Comparison of ENCODE assay signal across 9 cellular contexts in the genomic region with DNA sequence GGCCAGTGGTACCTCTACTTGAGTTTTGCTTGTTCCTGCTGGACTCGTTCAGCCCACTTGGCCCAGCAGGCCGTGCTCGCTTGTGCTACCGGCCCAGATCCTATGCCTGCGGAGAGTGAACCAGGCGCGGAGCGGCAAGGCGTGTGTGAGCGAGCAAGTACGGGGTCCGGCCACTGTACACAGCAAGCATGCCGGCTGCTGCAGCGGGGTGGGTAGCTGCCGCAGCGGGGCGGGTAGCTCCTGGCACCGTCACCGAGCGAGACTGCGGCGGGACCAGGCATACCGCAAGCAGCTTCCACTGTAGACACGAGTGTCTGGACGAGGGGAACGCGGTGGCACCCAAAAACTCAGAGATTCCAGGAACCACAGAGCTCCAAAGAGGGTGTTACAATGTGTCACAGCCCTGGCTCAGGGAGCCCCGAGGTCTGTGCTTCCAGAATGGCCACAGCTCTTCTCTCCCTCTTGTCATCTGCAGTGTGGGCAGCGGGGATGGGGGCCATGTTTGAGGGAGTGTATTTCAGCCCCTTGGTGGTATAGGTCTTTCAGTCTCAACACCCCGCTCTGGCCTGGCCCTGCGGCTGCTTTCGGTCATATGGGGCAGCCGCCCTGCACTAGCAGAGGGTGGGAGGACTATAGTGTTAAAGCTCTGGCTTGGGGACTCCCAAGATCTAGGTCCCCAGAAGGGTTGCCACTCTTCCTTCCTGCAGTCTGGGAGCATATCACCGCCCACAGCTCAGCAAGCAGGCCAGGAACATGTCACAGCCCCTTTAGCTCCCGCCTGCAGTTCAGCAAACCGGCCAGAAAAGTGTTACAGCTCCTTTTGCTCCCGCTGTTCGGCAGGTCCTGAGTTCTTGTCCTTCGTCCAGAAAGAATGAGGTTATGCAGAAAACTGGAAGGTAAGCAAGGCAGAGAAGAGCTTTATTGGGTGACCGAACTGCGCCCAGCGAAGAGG. TPM values are rescaled to one million over a fixed set of nuclear protein-coding genes. Genes with fewer than 3 reads are reported as not detected.
DNase-seq lines count a peak whose midpoint lies in the region; ATAC-seq and TF ChIP-seq lines count a peak whose summit lies in the region.
"Had no signal": no experiment of that assay in that cellular context is flagged by ENCODE, and none has a peak within 500 bp of the region (broad histone marks: within the 10 kb centered on the region; RNA-seq: fewer than 3 reads in every experiment).

No MANE protein-coding gene starts in this region.

- intact Hi-C loops in mammary epithelial cell (cut with micrococcal nuclease), result no loop called here
- intact Hi-C loops in tibial artery (cut with DNase I; ENCODE audit: low total_unique reads), result no loop called here

- no peaks in the 10 kb centered on the region for H3K36me3 ChIP-seq in mammary epithelial cell (ENCODE audit: insufficient read depth, low read length)
- no peaks in the 10 kb centered on the region for H3K36me3 ChIP-seq in tibial artery

- H3K27ac ChIP-seq in mammary epithelial cell (ENCODE audit: insufficient read depth, low read depth, low read length), result no peak overlapping the region
- peak overlapping the region in 1 of 2 donors; percentile 5 for H3K27ac ChIP-seq in tibial artery

- H3K4me3 ChIP-seq in mammary epithelial cell (replicated peaks in 1 of 3; ENCODE audit: insufficient read depth in 1 of 3, low read depth in 2 of 3, low read length in 3 of 3), result peak overlapping the region in 1 of 3 experiments; percentile 7
- peak overlapping the region; percentile 34 to 40 for H3K4me3 ChIP-seq in tibial artery

- no peaks in the 10 kb centered on the region for H3K36me3 Mint-ChIP-seq in memory B cell
- H3K36me3 Mint-ChIP-seq: CD4-positive, alpha-beta memory T cell had no signal

- in situ Hi-C loops in mammary epithelial cell (cut with MboI; ENCODE audit: low sequenced_read_pairs in 2 of 2), result loop anchor here in 1 of 2 donors (10.0 kb wide), 1 partner anchor 300 kb away; no protein-coding TSS in a partner anchor

- dilution Hi-C loops in mammary epithelial cell (cut with HindIII; ENCODE audit: low sequenced_read_pairs), result no loop called here

- H3K27me3 ChIP-seq in mammary epithelial cell (ENCODE audit: insufficient read depth, low read length), result no peaks in the 10 kb centered on the region
- H3K27me3 ChIP-seq in tibial artery, result no peaks in the 10 kb centered on the region

- no peaks in the 10 kb centered on the region for H4K20me1 ChIP-seq in mammary epithelial cell (ENCODE audit: insufficient read depth, low read length)

- peak overlapping the region; percentile 39 for H3K4me3 Mint-ChIP-seq in memory B cell

- BruUV-seq in mammary epithelial cell (replicated peaks; lab: Mats Ljungman, UMichigan), result no TSS peak

- CTCF ChIA-PET in mammary epithelial cell (lab: Charles Lee; ENCODE audit: low non-redundant PET), result no interaction called here

- TF ChIP-seq CTCF in mammary epithelial cell (conservative IDR thresholded peaks at IDR 0.05 in 1 of 2, IDR thresholded peaks at IDR 0.05 in 1 of 2; ENCODE audit: extremely low read depth in 1 of 2, insufficient read depth in 1 of 2, low read depth in 1 of 2, low read length in 2 of 2) (no peak), tibial artery (IDR thresholded peaks at IDR 0.05) (no peak)

- H3K27me3 Mint-ChIP-seq in memory B cell, result peaks cover 8% of the 10 kb centered on the region

- H3K9me3 Mint-ChIP-seq in memory B cell, result no peaks in the 10 kb centered on the region
- H3K9me3 Mint-ChIP-seq: CD4-positive, alpha-beta memory T cell had no signal

- H3K4me1 ChIP-seq in mammary epithelial cell (ENCODE audit: insufficient read depth, low read length), result peaks cover 14% of the 10 kb centered on the region
- peaks cover 0 to 12% (median 9%) of the 10 kb centered on the region in 4 donors for H3K4me1 ChIP-seq in tibial artery

- H3K9me3 ChIP-seq in mammary epithelial cell (replicated peaks; ENCODE audit: insufficient read depth, low read length) (no peaks in the 10 kb centered on the region), tibial artery (no peaks in the 10 kb centered on the region)

- no peak overlapping the region for H3K9ac ChIP-seq in mammary epithelial cell (ENCODE audit: insufficient read depth, low read length)

- H3K27ac Mint-ChIP-seq in memory B cell, result no peak overlapping the region
- H3K27ac Mint-ChIP-seq: CD4-positive, alpha-beta memory T cell had no signal

- ATAC-seq in memory B cell (ENCODE audit: low read depth) (peak; percentile 43), GM21526 (IDR thresholded peaks at IDR 0.05; ENCODE audit: low FRiP score, unreplicated experiment) (no peak)

- H3K4me1 Mint-ChIP-seq in memory B cell, result peaks cover 7% of the 10 kb centered on the region

- 82% methylated on average over 20 of the region's 42 CpGs for WGBS in mammary epithelial cell (ENCODE audit: low coverage, missing lambda C conversion rate)

- peak overlapping the region; percentile 89 for H2AFZ ChIP-seq in mammary epithelial cell (ENCODE audit: low read depth, low read length)

- peaks cover 5% of the 10 kb centered on the region for H3K79me2 ChIP-seq in mammary epithelial cell (ENCODE audit: insufficient read depth, low read length)

- DNase-seq in activated CD4-positive, alpha-beta T cell treated with anti-CD3 and anti-CD28 coated beads for 48 hours, result peak; percentile 22
- DNase-seq in activated CD4-positive, alpha-beta T cell treated with anti-CD3 and anti-CD28 coated beads, Interleukin-2, amount 50 U/mL, for 4 hours, result no peak
- DNase-seq in mammary epithelial cell (no peak), memory B cell (ENCODE audit: low spot score in 2 of 2) (no peak), tibial artery (no peak), putamen (ENCODE audit: low spot score) (no peak), SKM-1 (lab: John Stamatoyannopoulos, UW; ENCODE audit: unreplicated experiment) (no peak)

- peak overlapping the region; percentile 71 for H3K4me2 ChIP-seq in mammary epithelial cell (ENCODE audit: insufficient read depth, low read depth, low read length)

RNA-seq across cellular contexts. Expression of a gene that starts 6.1 kb away (rescaled TPM):
- total RNA-seq in mammary epithelial cell, result 10 to 100 TPM; 27.0 to 44.7 TPM
- polyA plus RNA-seq in mammary epithelial cell, result 29.8 TPM
- polyA minus RNA-seq in mammary epithelial cell, result 0.47 TPM

RNA-seq across cellular contexts. Expression of a gene that starts 11.6 kb away (rescaled TPM):
- under 1 TPM in 1 of 2 donors, not detected in 1; 0.17 TPM for total RNA-seq in mammary epithelial cell
- polyA plus RNA-seq in mammary epithelial cell, result 0.24 TPM
- polyA minus RNA-seq in mammary epithelial cell, result not detected
- total RNA-seq: CD4-positive, alpha-beta memory T cell had no signal
- polyA plus RNA-seq: CD4-positive, alpha-beta memory T cell had no signal

RNA-seq across cellular contexts. Expression of a gene that starts 19.7 kb away (rescaled TPM):
- total RNA-seq in mammary epithelial cell, result 1 to 10 TPM in 1 of 2 donors, not detected in 1; 1.5 TPM
- polyA plus RNA-seq in mammary epithelial cell, result 0.18 TPM
- polyA minus RNA-seq in mammary epithelial cell, result not detected
- total RNA-seq: CD4-positive, alpha-beta memory T cell had no signal
- polyA plus RNA-seq: CD4-positive, alpha-beta memory T cell had no signal

RNA-seq across cellular contexts. Expression of a gene that starts 51.1 kb away (rescaled TPM):
- under 1 TPM in 1 of 2 donors, not detected in 1; 0.33 TPM for total RNA-seq in mammary epithelial cell
- polyA plus RNA-seq in mammary epithelial cell, result 0.09 TPM
- polyA minus RNA-seq in mammary epithelial cell, result not detected
- polyA plus RNA-seq: CD4-positive, alpha-beta memory T cell had no signal

RNA-seq across cellular contexts. Expression of a gene that starts 53.8 kb away (rescaled TPM):
- total RNA-seq in mammary epithelial cell, result under 1 TPM; 0.05 to 0.50 TPM
- 0.19 TPM for polyA plus RNA-seq in mammary epithelial cell
- not detected for polyA minus RNA-seq in mammary epithelial cell
- total RNA-seq: CD4-positive, alpha-beta memory T cell had no signal
- polyA plus RNA-seq: CD4-positive, alpha-beta memory T cell had no signal
